Comparison of ENCODE assay signal across 2 cellular contexts in genomic region chr7:56352576-56352975, GRCh38.
A peak's percentile ranks its signal among the peaks of the same experiment; 100 is the strongest.
DNase-seq lines count a peak whose midpoint lies in the region; TF ChIP-seq lines count a peak whose summit lies in the region.
"Not testable (repeated sequence)": the region's sequence is repeated elsewhere in the genome, so short reads cannot be mapped to it uniquely, and the experiment has no call there.

No MANE protein-coding gene starts in this region.

- peak overlapping the region; percentile 54 for H3K4me2 ChIP-seq in PC-9

- H3F3A ChIP-seq in PC-9 (ENCODE audit: insufficient read depth, low read depth) = not testable (repeated sequence)

- not testable (repeated sequence) for H3K27me3 ChIP-seq in PC-9 (ENCODE audit: insufficient read depth, low read depth)

- not testable (repeated sequence) for H4K20me1 ChIP-seq in PC-9 (ENCODE audit: insufficient read depth)

- BruUV-seq in PC-9 (replicated peaks; lab: Mats Ljungman, UMichigan) = not testable (repeated sequence)

- not testable (repeated sequence) for H3K9me2 ChIP-seq in PC-9 (ENCODE audit: insufficient read depth)

- not testable (repeated sequence) for TF ChIP-seq CTCF in PC-9 (conservative IDR thresholded peaks at IDR 0.05)

- DNase-seq in PC-9 (peak; percentile 65 to 85), posterior vena cava (ENCODE audit: low spot score) (peak; percentile 30)

- H3K4me3 ChIP-seq in PC-9 = not testable (repeated sequence)

- intact Hi-C loops in PC-9 (cut with micrococcal nuclease; ENCODE audit: unreplicated experiment); posterior vena cava (cut with DNase I): not testable (repeated sequence)

- H3K79me2 ChIP-seq in PC-9 (ENCODE audit: low read depth) = not testable (repeated sequence)

- H3K27ac ChIP-seq in PC-9 = not testable (repeated sequence)

- POLR2A ChIA-PET in PC-9 (lab: Charles Lee; ENCODE audit: unreplicated experiment) = not testable (repeated sequence)

- H3K9me3 ChIP-seq in PC-9 (ENCODE audit: insufficient read depth, low read depth) = not testable (repeated sequence)

- not testable (repeated sequence) for H2AFZ ChIP-seq in PC-9

- peaks cover 13% of the 10 kb centered on the region for H3K4me1 ChIP-seq in PC-9 (replicated peaks; ENCODE audit: insufficient read depth)

- not testable (repeated sequence) for H3K36me3 ChIP-seq in PC-9 (ENCODE audit: low read depth)

- CTCF ChIA-PET in PC-9 (lab: Charles Lee) = not testable (repeated sequence)
